10 cellular contexts compared by ENCODE assay signal in genomic region chr17:35086931-35087573, GRCh38. TPM values are rescaled to one million over a fixed set of nuclear protein-coding genes. Genes with fewer than 3 reads are reported as not detected.
DNase-seq lines count a peak whose midpoint lies in the region; ATAC-seq and TF ChIP-seq lines count a peak whose summit lies in the region.
"Had no signal": no experiment of that assay in that cellular context is flagged by ENCODE, and none has a peak within 500 bp of the region (broad histone marks: within the 10 kb centered on the region; RNA-seq: fewer than 3 reads in every experiment).

No MANE protein-coding gene starts in this region.

- no CpG with 5 or more reads among the region's 8 CpGs for WGBS in IMR-90 (ENCODE audit: extremely low coverage in 2 of 2, insufficient read length in 1 of 2), 2 experiments

- no peak overlapping the region for H2AK9ac ChIP-seq in IMR-90 (replicated peaks; ENCODE audit: low read depth, low read length, poor library complexity)

- H3K4ac ChIP-seq in IMR-90 (ENCODE audit: low read depth, low read length): peak overlapping the region; percentile 36; the same call in 1 of the 2 replicates

- peak overlapping the region; percentile 59; the same call in 1 of the 2 replicates for H3K14ac ChIP-seq in IMR-90 (replicated peaks; ENCODE audit: low read depth, low read length)

- intact Hi-C loops in IMR-90 (cut with micrococcal nuclease): no loop called here
- intact Hi-C loops in breast epithelium (cut with DNase I; ENCODE audit: low total_unique reads): no loop called here

- H3K27ac ChIP-seq in BLaER1 treated with 17β-estradiol and CSF1 and Interleukin-3, amounts not matched to agents 10 nM and 100 nM: peak overlapping the region in 3 of 11 experiments; percentile 89 to 97 (median 92); a peak in 8 of 22 replicates
- H3K27ac ChIP-seq in IMR-90 (ENCODE audit: insufficient read depth, low read length) (no peak overlapping the region), breast epithelium (peak overlapping the region; percentile 24 to 92), mucosa of rectum (ENCODE audit: low read depth in 2 of 2, low read length in 2 of 2) (peak overlapping the region; percentile 99), WERI-Rb-1 (no peak overlapping the region)

- H3K36me3 ChIP-seq in BLaER1 treated with 17β-estradiol and CSF1 and Interleukin-3, amounts not matched to agents 10 nM and 100 nM: peaks cover 0 to 14% (median 0%) of the 10 kb centered on the region in 11 experiments; a peak in 2 of 22 replicates
- H3K36me3 ChIP-seq in IMR-90 (ENCODE audit: control insufficient read depth, insufficient read depth, low read length) (no peaks in the 10 kb centered on the region), breast epithelium (no peaks in the 10 kb centered on the region), mucosa of rectum (ENCODE audit: control insufficient read depth in 2 of 2, insufficient read depth in 2 of 2, low read length in 2 of 2) (no peaks in the 10 kb centered on the region), WERI-Rb-1 (no peaks in the 10 kb centered on the region)

- H4K91ac ChIP-seq in IMR-90 (ENCODE audit: insufficient read depth, low read depth, low read length): no peak overlapping the region

- peak overlapping the region in 8 of 10 experiments; percentile 84 to 100 (median 96); a peak in 12 of 20 replicates for H3K4me3 ChIP-seq in BLaER1 treated with 17β-estradiol and CSF1 and Interleukin-3, amounts not matched to agents 10 nM and 100 nM
- H3K4me3 ChIP-seq in IMR-90 (ENCODE audit: insufficient read depth, low read depth, low read length) (no peak overlapping the region), breast epithelium (no peak overlapping the region), mucosa of rectum (ENCODE audit: low read length in 2 of 2) (peak overlapping the region; percentile 88 to 94), WERI-Rb-1 (ENCODE audit: low read depth, low read length) (no peak overlapping the region)

- peak overlapping the region; percentile 78 to 99 (median 90) for H3K4me2 ChIP-seq in BLaER1 treated with 17β-estradiol and CSF1 and Interleukin-3, amounts not matched to agents 10 nM and 100 nM
- no peak overlapping the region; the same call in 1 of the 2 replicates for H3K4me2 ChIP-seq in IMR-90 (ENCODE audit: low read depth, low read length)

- H2AFZ ChIP-seq in IMR-90 (replicated peaks; ENCODE audit: low read length, poor library complexity): no peak overlapping the region

- H3K9me1 ChIP-seq in IMR-90 (ENCODE audit: insufficient read depth, low read length): peaks cover 18% of the 10 kb centered on the region

- H3K56ac ChIP-seq in IMR-90 (ENCODE audit: extremely low read depth, insufficient read depth, low read length): no peak overlapping the region

- peak overlapping the region; percentile 84 for H2AK5ac ChIP-seq in IMR-90 (ENCODE audit: low read depth, low read length)

- peak overlapping the region; percentile 89 for H3K23ac ChIP-seq in IMR-90 (ENCODE audit: low read depth, low read length)

- H3K18ac ChIP-seq in IMR-90 (ENCODE audit: low read depth, low read length): no peak overlapping the region

- no peaks in the 10 kb centered on the region for H3K9me3 ChIP-seq in BLaER1 treated with 17β-estradiol and CSF1 and Interleukin-3, amounts not matched to agents 10 nM and 100 nM (replicated peaks in 1 of 11)
- H3K9me3 ChIP-seq in IMR-90 (ENCODE audit: control insufficient read depth, insufficient read depth, low read length): no peaks in the 10 kb centered on the region
- no peaks in the 10 kb centered on the region for H3K9me3 ChIP-seq in breast epithelium
- H3K9me3 ChIP-seq in mucosa of rectum (ENCODE audit: control insufficient read depth in 2 of 2, low read length in 2 of 2): no peaks in the 10 kb centered on the region
- H3K9me3 ChIP-seq in WERI-Rb-1 (ENCODE audit: severe bottlenecking): no peaks in the 10 kb centered on the region

- peaks cover 0 to 24% (median 2%) of the 10 kb centered on the region in 11 experiments; a peak in 8 of 22 replicates for H4K20me1 ChIP-seq in BLaER1 treated with 17β-estradiol and CSF1 and Interleukin-3, amounts not matched to agents 10 nM and 100 nM
- peaks cover 2% of the 10 kb centered on the region for H4K20me1 ChIP-seq in IMR-90 (ENCODE audit: insufficient read depth, low read length)

- TF ChIP-seq POLR2A in IMR-90 (IDR thresholded peaks at IDR 0.05; ENCODE audit: low read depth, low read length) (no peak), breast epithelium (IDR thresholded peaks at IDR 0.05) (no peak)

- peak overlapping the region in 1 of 2 experiments; percentile 32; a peak in 1 of 4 replicates for H4K8ac ChIP-seq in IMR-90 (ENCODE audit: low read depth in 2 of 2, low read length in 2 of 2)

- BruUV-seq in IMR-90 (replicated peaks; lab: Mats Ljungman, UMichigan): no TSS peak

- peak overlapping the region; percentile 36; the same call in 1 of the 2 replicates for H2BK120ac ChIP-seq in IMR-90 (ENCODE audit: low read depth, low read length)

- no peak overlapping the region for H4K5ac ChIP-seq in IMR-90 (ENCODE audit: low read depth, low read length)

- peaks cover 25 to 71% (median 45%) of the 10 kb centered on the region in 10 experiments for H3K4me1 ChIP-seq in BLaER1 treated with 17β-estradiol and CSF1 and Interleukin-3, amounts not matched to agents 10 nM and 100 nM
- H3K4me1 ChIP-seq in IMR-90 (ENCODE audit: control insufficient read depth, insufficient read depth, low read length) (peaks cover 12% of the 10 kb centered on the region), breast epithelium (no peaks in the 10 kb centered on the region), mucosa of rectum (ENCODE audit: control insufficient read depth in 2 of 2, insufficient read depth in 2 of 2, low read length in 2 of 2) (peaks cover 27 to 47% of the 10 kb centered on the region in 2 donors)

- TF ChIP-seq CTCF in IMR-90 (conservative IDR thresholded peaks at IDR 0.05; ENCODE audit: low read depth, low read length) (no peak), breast epithelium (IDR thresholded peaks at IDR 0.05) (no peak), WERI-Rb-1 (IDR thresholded peaks at IDR 0.05; ENCODE audit: low read depth, low read length) (no peak)

- peak overlapping the region in 8 of 11 experiments; percentile 92 to 95 (median 94); a peak in 12 of 22 replicates for H3K9ac ChIP-seq in BLaER1 treated with 17β-estradiol and CSF1 and Interleukin-3, amounts not matched to agents 10 nM and 100 nM
- H3K9ac ChIP-seq in IMR-90 (ENCODE audit: low read depth, low read length) (no peak overlapping the region), mucosa of rectum (ENCODE audit: low read depth in 1 of 2, low read length in 2 of 2) (peak overlapping the region; percentile 92 to 98)

- dilution Hi-C loops in IMR-90 (cut with HindIII; ENCODE audit: low sequenced_read_pairs, unreplicated experiment): no loop called here

- POLR2A ChIA-PET in IMR-90 (lab: Charles Lee; ENCODE audit: unreplicated experiment): no interaction called here

- CTCF ChIA-PET in IMR-90 (lab: Yijun Ruan, JAX): no interaction called here

- H3K27me3 ChIP-seq in BLaER1 treated with 17β-estradiol and CSF1 and Interleukin-3, amounts not matched to agents 10 nM and 100 nM: no peaks in the 10 kb centered on the region; a peak in 2 of 22 replicates
- no peaks in the 10 kb centered on the region for H3K27me3 ChIP-seq in IMR-90 (ENCODE audit: control insufficient read depth, insufficient read depth, low read length)
- no peaks in the 10 kb centered on the region for H3K27me3 ChIP-seq in breast epithelium
- H3K27me3 ChIP-seq in mucosa of rectum (ENCODE audit: control insufficient read depth in 2 of 2, insufficient read depth in 2 of 2, low read length in 2 of 2): no peaks in the 10 kb centered on the region
- H3K27me3 ChIP-seq in WERI-Rb-1 (ENCODE audit: insufficient read depth, low read depth, severe bottlenecking): no peaks in the 10 kb centered on the region
- H3K27me3 ChIP-seq: SJSA1 had no signal

- no peak for ATAC-seq in IMR-90 (ENCODE audit: low read depth)

- no peak overlapping the region for H2BK20ac ChIP-seq in IMR-90 (ENCODE audit: low read depth, low read length)

- in situ Hi-C loops in IMR-90 (cut with MboI; ENCODE audit: low sequenced_read_pairs): no loop called here

- H2BK15ac ChIP-seq in IMR-90 (ENCODE audit: low read depth, low read length): peak overlapping the region; percentile 35; the same call in 1 of the 3 replicates

- H3K79me1 ChIP-seq in IMR-90 (ENCODE audit: low read depth in 1 of 2, low read length in 2 of 2): peaks cover 5 to 52% of the 10 kb centered on the region in 2 experiments; a peak in 3 of 4 replicates

- no peak for TF ChIP-seq RAD21 in IMR-90 (IDR thresholded peaks at IDR 0.05; ENCODE audit: low read length)

- DNase-seq in IMR-90: no peak
- DNase-seq in breast epithelium (ENCODE audit: low spot score in 2 of 2): no peak
- DNase-seq in WERI-Rb-1: no peak
- no peak for DNase-seq in SIG-M5 treated with dmso at 0.1 percent for 504 hours (lab: John Stamatoyannopoulos, UW; ENCODE audit: unreplicated experiment)
- no peak for DNase-seq in NCI-H128 (lab: John Stamatoyannopoulos, UW; ENCODE audit: unreplicated experiment)
- DNase-seq in stimulated activated CD4-positive, alpha-beta T cell treated with anti-CD3 and anti-CD28 coated beads, Interleukin-2, amount 100 ng/mL, for 48 hours: no peak
- DNase-seq: DMS 273 treated with DMSO at 0.1 percent for 48 hours had no signal

- H2BK5ac ChIP-seq in IMR-90 (ENCODE audit: low read depth, low read length, poor library complexity, severe bottlenecking): no peak overlapping the region

TF ChIP-seq in IMR-90, 13 proteins besides CTCF, POLR2A, EP300 and RAD21 (continues in another document):
- TF ChIP-seq CHD1 (IDR thresholded peaks at IDR 0.05; ENCODE audit: low read depth, low read length): no peak
- TF ChIP-seq RFX5 (IDR thresholded peaks at IDR 0.05; ENCODE audit: low read depth, low read length): no peak

RNA-seq across cellular contexts. Expression of gene RFFL, which starts 23.5 kb away (rescaled TPM):
- total RNA-seq in IMR-90 (2012; rRNA removed): 19.2 and 20.8 TPM in 2 replicates
- 9.9 and 11.6 TPM in 2 replicates for polyA plus RNA-seq in IMR-90 (2012; rRNA removed)
- polyA plus RNA-seq in IMR-90 (2012; cell fraction: cytosol; rRNA removed): 6.0 and 9.6 TPM in 2 replicates
- 9.5 and 13.1 TPM in 2 replicates for polyA plus RNA-seq in IMR-90 (2012; cell fraction: nucleus; rRNA removed; ENCODE audit: low replicate concordance)
- total RNA-seq in breast epithelium: 10 to 100 TPM; 13.8 to 27.5 (median 19.4) TPM

RNA-seq across cellular contexts. Expression of gene RAD51D, which starts 32.6 kb away (rescaled TPM):
- 9.7 and 12.7 TPM in 2 replicates for total RNA-seq in IMR-90 (2012; rRNA removed)
- polyA plus RNA-seq in IMR-90 (2012; rRNA removed): 8.8 and 10.8 TPM in 2 replicates
- 8.1 and 11.1 TPM in 2 replicates for polyA plus RNA-seq in IMR-90 (2012; cell fraction: cytosol; rRNA removed)
- polyA plus RNA-seq in IMR-90 (2012; cell fraction: nucleus; rRNA removed; ENCODE audit: low replicate concordance): 15.5 and 17.2 TPM in 2 replicates
- total RNA-seq in breast epithelium: 10 to 100 TPM in 2 of 3 donors, 1 to 10 TPM in 1; 7.9 to 12.6 (median 10.5) TPM

RNA-seq across cellular contexts. Expression of gene FNDC8, which starts 34.4 kb away (rescaled TPM):
- not detected in 2 replicates for total RNA-seq in IMR-90 (2012; rRNA removed)
- polyA plus RNA-seq in IMR-90 (2012; rRNA removed): not detected in 2 replicates
- not detected in 2 replicates for polyA plus RNA-seq in IMR-90 (2012; cell fraction: cytosol; rRNA removed)
- not detected in 2 replicates for polyA plus RNA-seq in IMR-90 (2012; cell fraction: nucleus; rRNA removed; ENCODE audit: low replicate concordance)
- not detected for total RNA-seq in breast epithelium
- total RNA-seq: SJSA1 had no signal

RNA-seq across cellular contexts. Expression of gene NLE1, which starts 55.1 kb away (rescaled TPM):
- total RNA-seq in IMR-90 (2012; rRNA removed) (23.7 and 24.4 TPM in 2 replicates), breast epithelium (10 to 100 TPM; 15.2 to 32.1 (median 18.2) TPM)
- 18.0 and 18.6 TPM in 2 replicates for polyA plus RNA-seq in IMR-90 (2012; rRNA removed)
- 17.3 and 19.2 TPM in 2 replicates for polyA plus RNA-seq in IMR-90 (2012; cell fraction: cytosol; rRNA removed)
- 19.9 and 38.3 TPM in 2 replicates for polyA plus RNA-seq in IMR-90 (2012; cell fraction: nucleus; rRNA removed; ENCODE audit: low replicate concordance)

Comparison
In these comparisons a context has a peak if more than half of its experiments do, and no peak if none do; other contexts are left out.
1. H3K27ac ChIP-seq: peak in breast epithelium (2 of 2) and mucosa of rectum (2 of 2); none in IMR-90 (single experiment) and WERI-Rb-1 (single experiment).
2. H3K4me3 ChIP-seq: peak in BLaER1 treated with 17β-estradiol and CSF1 and Interleukin-3, amounts not matched to agents 10 nM and 100 nM (8 of 10) and mucosa of rectum (2 of 2); none in IMR-90 (single experiment), breast epithelium (0 of 3) and WERI-Rb-1 (single experiment).